ENCODE assay signal across 19 cellular contexts in genomic region chr12:111100003-111100402, GRCh38.
"Had no signal": no experiment of that assay in that cellular context is flagged by ENCODE, and none has a peak within 500 bp of the region (broad histone marks: within the 10 kb centered on the region; RNA-seq: fewer than 3 reads in every experiment).

No MANE protein-coding gene starts in this region.

- H3K27me3 Mint-ChIP-seq: activated CD4-positive, alpha-beta memory T cell treated with anti-CD3 and anti-CD28 coated beads for 36 hours; activated T-cell treated with anti-CD3 and anti-CD28 coated beads, Interleukin-2, amount 50 U/mL, for 24 hours had no signal

- H3K4me3 Mint-ChIP-seq: activated B cell treated with CpG ODN at 0.5 μM for 24 hours; activated CD4-positive, alpha-beta memory T cell treated with anti-CD3 and anti-CD28 coated beads for 36 hours; activated naive CD4-positive, alpha-beta T cell treated with anti-CD3 and anti-CD28 coated beads for 36 hours; activated T-cell treated with anti-CD3 and anti-CD28 coated beads, Interleukin-2, amount 50 U/mL, for 24 hours; dendritic cell treated with granulocyte-macrophage colony-stimulating factor and Interleukin-4, amounts not matched to agents 40 ng/mL and 50 ng/mL, for 4 days; effector memory CD8-positive, alpha-beta T cell; immature natural killer cell; mesothelial cell of epicardium; nephron had no signal

- H3K27me3 ChIP-seq: right atrium auricular region had no signal

- H3K27ac Mint-ChIP-seq: activated B cell treated with CpG ODN at 0.5 μM for 24 hours; activated CD4-positive, alpha-beta memory T cell treated with anti-CD3 and anti-CD28 coated beads for 36 hours; activated naive CD4-positive, alpha-beta T cell treated with anti-CD3 and anti-CD28 coated beads for 36 hours; activated T-cell treated with anti-CD3 and anti-CD28 coated beads, Interleukin-2, amount 50 U/mL, for 24 hours; activated T-helper 2 cell treated with anti-CD3 and anti-CD28 coated beads, Interferon-gamma antibody, Interleukin-2, Interleukin-4, amounts not matched to agents 10 μg/mL and 5 μg/mL and 100 μg/mL, durations not matched to agents 14 hours and 24 hours and 36 hours; effector memory CD8-positive, alpha-beta T cell; immature natural killer cell; mesothelial cell of epicardium; nephron had no signal

- DNase-seq: activated B cell treated with CpG ODN at 0.5 μM for 24 hours; activated CD4-positive, alpha-beta memory T cell treated with anti-CD3 and anti-CD28 coated beads for 36 hours; activated CD4-positive, alpha-beta T cell treated with anti-CD3 and anti-CD28 coated beads for 4 hours; activated naive CD4-positive, alpha-beta T cell treated with anti-CD3 and anti-CD28 coated beads for 36 hours; activated T-cell treated with anti-CD3 and anti-CD28 coated beads, Interleukin-2, amount 50 U/mL, for 24 hours; effector memory CD8-positive, alpha-beta T cell; esophagus squamous epithelium; immature natural killer cell; lower lobe of right lung; stimulated activated CD4-positive, alpha-beta T cell treated with anti-CD3 and anti-CD28 coated beads, Interleukin-2, amount 100 ng/mL, for 24 hours; stimulated activated naive CD4-positive, alpha-beta T cell treated with Interleukin-2 at 50 U/mL for 16 hours; substantia nigra; SW 1271; tibial artery had no signal

- H3K4me1 Mint-ChIP-seq: immature natural killer cell, mesothelial cell of epicardium, nephron had no signal

- H3K27ac ChIP-seq: esophagus squamous epithelium, lower lobe of right lung, right atrium auricular region, tibial artery had no signal

- H3K9me3 ChIP-seq: esophagus squamous epithelium, lower lobe of right lung, right atrium auricular region, tibial artery had no signal

- H3K36me3 Mint-ChIP-seq: activated CD4-positive, alpha-beta memory T cell treated with anti-CD3 and anti-CD28 coated beads for 36 hours; immature natural killer cell; mesothelial cell of epicardium had no signal

- ATAC-seq: effector memory CD8-positive, alpha-beta T cell; lower lobe of right lung had no signal

- H3K36me3 ChIP-seq: esophagus squamous epithelium, lower lobe of right lung, right atrium auricular region, tibial artery had no signal

- H3K4me1 ChIP-seq: lower lobe of right lung, right atrium auricular region, tibial artery had no signal

- H3K4me3 ChIP-seq: esophagus squamous epithelium, lower lobe of right lung, right atrium auricular region, tibial artery had no signal
